ENCODE assay signal across 5 cellular contexts in genomic region chr14:57370187-57370586, GRCh38. TPM values are rescaled to one million over a fixed set of nuclear protein-coding genes. Genes with fewer than 3 reads are reported as not detected.
DNase-seq lines count a peak whose midpoint lies in the region; ATAC-seq, FAIRE-seq and TF ChIP-seq lines count a peak whose summit lies in the region.
"Not testable (repeated sequence)": the region's sequence is repeated elsewhere in the genome, so short reads cannot be mapped to it uniquely, and the experiment has no call there.

No MANE protein-coding gene starts in this region.

- H3K79me2 ChIP-seq in K562 (ENCODE audit: control insufficient read depth, insufficient read depth, low read length): not testable (repeated sequence)

- H3K27ac ChIP-seq in HEK293 (ENCODE audit: extremely low read depth, low read depth, low read length); K562 (ENCODE audit: extremely low read depth, low read depth, low read length): not testable (repeated sequence)

- DNase-seq in HTR-8/SVneo (ENCODE audit: insufficient read length, low spot score); K562 (ENCODE audit: extremely low read depth in 1 of 4, low spot score in 3 of 4); urothelium cell line (ENCODE audit: low spot score): not testable (repeated sequence)

- not testable (repeated sequence) for H3K4me2 ChIP-seq in K562 (ENCODE audit: insufficient read depth, low read length)

- H3K9ac ChIP-seq in K562 (ENCODE audit: insufficient read depth in 1 of 2, low read depth in 2 of 2, low read length in 2 of 2): not testable (repeated sequence)

- POLR2A ChIA-PET in HEK293 (lab: Yijun Ruan, JAX): not testable (repeated sequence)
- POLR2A ChIA-PET in K562 (lab: Yijun Ruan, JAX): interaction anchor here (2.0 kb wide), 1 partner anchor 13 kb away, joined by 4 read pairs; no protein-coding TSS in a partner anchor

- CTCF ChIA-PET in HEK293 (lab: Yijun Ruan, JAX); K562 (lab: Yijun Ruan, JAX; ENCODE audit: low intra/inter-chr PET ratio): not testable (repeated sequence)

- not testable (repeated sequence) for H4K20me1 ChIP-seq in K562 (replicated peaks; ENCODE audit: control insufficient read depth, insufficient read depth, low read length)

- TF ChIP-seq EP300 in K562 (IDR thresholded peaks at IDR 0.05; ENCODE audit: low read length): not testable (repeated sequence)

- not testable (repeated sequence) for TF ChIP-seq RAD21 in K562 (CRISPR knock-in tag; conservative IDR thresholded peaks at IDR 0.05 in 1 of 2, IDR thresholded peaks at IDR 0.05 in 1 of 2)

- TF ChIP-seq CTCF in HEK293 (tag by site-specific recombination; IDR thresholded peaks at IDR 0.05); K562 (IDR thresholded peaks at IDR 0.05 in 2 of 3, conservative IDR thresholded peaks at IDR 0.05 in 1 of 3; ENCODE audit: insufficient read depth in 2 of 3, low read depth in 1 of 3, low read length in 3 of 3): not testable (repeated sequence)

- not testable (repeated sequence) for ATAC-seq in SK-N-SH treated with all-trans-retinoic acid at 6 μM for 48 hours, K562

- not testable (repeated sequence) for H3K9me1 ChIP-seq in K562 (ENCODE audit: control insufficient read depth, insufficient read depth, low read length)

- not testable (repeated sequence) for BruUV-seq in K562 (replicated peaks; lab: Mats Ljungman, UMichigan)

- FAIRE-seq in HTR-8/SVneo (lab: Jason Lieb, UNC) (peak; percentile 81), urothelium cell line (lab: Jason Lieb, UNC) (peak; percentile 71)
- FAIRE-seq in K562 (lab: Jason Lieb, UNC): not testable (repeated sequence)

- not testable (repeated sequence) for H3K4me3 ChIP-seq in HEK293 (ENCODE audit: low read depth, low read length); K562

- in situ Hi-C loops in K562 (cut with MboI): not testable (repeated sequence)

- not testable (repeated sequence) for H3K36me3 ChIP-seq in HEK293 (ENCODE audit: control insufficient read depth in 2 of 2, insufficient read depth in 1 of 2, low read length in 2 of 2); K562 (ENCODE audit: control insufficient read depth, insufficient read depth, low read length)

- not testable (repeated sequence) for H2AFZ ChIP-seq in K562 (ENCODE audit: low read depth, low read length)

- intact Hi-C loops in K562 (cut with micrococcal nuclease): not testable (repeated sequence)

- H3K9me3 ChIP-seq in HEK293 (ENCODE audit: control insufficient read depth, insufficient read depth, low read depth, low read length); K562 (replicated peaks; ENCODE audit: control insufficient read depth, insufficient read depth, low read depth, low read length): not testable (repeated sequence)

- TF ChIP-seq POLR2A in K562 (conservative IDR thresholded peaks at IDR 0.05): not testable (repeated sequence)

- not testable (repeated sequence) for H3K27me3 ChIP-seq in K562 (ENCODE audit: control insufficient read depth in 2 of 2, insufficient read depth in 2 of 2, low read length in 2 of 2)

- WGBS in K562 (ENCODE audit: insufficient coverage, low coverage, missing lambda C conversion rate): 8% methylated on average over 4 of the region's 5 CpGs

- H3K4me1 ChIP-seq in HEK293 (ENCODE audit: control insufficient read depth, insufficient read depth, low read length); K562 (replicated peaks in 1 of 2; ENCODE audit: control insufficient read depth in 2 of 2, insufficient read depth in 2 of 2, low read length in 2 of 2): not testable (repeated sequence)

TF ChIP-seq in HEK293, 187 proteins besides CTCF, POLR2A, EP300 and RAD21:
- TF ChIP-seq ZNF146 (tag by site-specific recombination; IDR thresholded peaks at IDR 0.05): peak; percentile 59
TF ChIP-seq in HEK293: peak in this region for 1; not testable (repeated sequence) for 186.

TF ChIP-seq in SK-N-SH treated with all-trans-retinoic acid at 6 μM for 48 hours, 23 proteins besides CTCF, POLR2A, EP300 and RAD21:
- peak; percentile 54 for TF ChIP-seq ZNF70 (CRISPR knock-in tag; IDR thresholded peaks at IDR 0.05)

TF ChIP-seq in K562, 482 proteins besides CTCF, POLR2A, EP300 and RAD21:
- peak; percentile 79 for TF ChIP-seq ZNF146 (CRISPR knock-in tag; IDR thresholded peaks at IDR 0.05; ENCODE audit: unreplicated experiment)

RNA-seq across cellular contexts. Expression of gene NAA30, which starts 20.2 kb away (rescaled TPM):
- total RNA-seq in K562 (2011; cell fraction: chromatin; rRNA removed; ENCODE audit: low replicate concordance): 4.2 and 10.9 TPM in 2 replicates
- 1.8 and 2.1 TPM in 2 replicates for total RNA-seq in K562 (2011; cell fraction: nucleolus; rRNA removed)
- total RNA-seq in K562 (2011; cell fraction: nucleoplasm; rRNA removed): 4.4 and 7.6 TPM in 2 replicates
- total RNA-seq in K562 (2014; rRNA removed): 4.2 and 4.4 TPM in 2 replicates
- total RNA-seq in K562 (2014; rRNA removed; fragmentation: Illumina TruSeq; extraction: Trizol): 7.7 and 9.4 TPM in 2 replicates
- 7.1 and 8.0 TPM in 2 replicates for total RNA-seq in K562 (2015; rRNA removed; fragmentation: Illumina TruSeq; extraction: Trizol)
- total RNA-seq in K562 (2021): 7.9 and 8.3 TPM in 2 replicates
- polyA plus RNA-seq in K562 (2011; rRNA removed): 7.7 and 9.3 TPM in 2 replicates
- polyA plus RNA-seq in K562 (2011; cell fraction: cytosol; rRNA removed): 1.5 and 2.8 TPM in 2 replicates
- polyA plus RNA-seq in K562 (2011; cell fraction: nucleus; rRNA removed): 3.0 and 4.7 TPM in 2 replicates
- 4.4 and 4.6 TPM in 2 replicates for polyA plus RNA-seq in K562 (2012)
- polyA plus RNA-seq in K562 (2014; fragmentation: Illumina TruSeq; extraction: Trizol): 4.9 and 6.9 TPM in 2 replicates
- polyA plus RNA-seq in K562 (2014; fragmentation: Nextera tagmentation; extraction: Ambion mirVana): 1 to 10 TPM; 2.2 to 4.0 TPM
- polyA plus RNA-seq in K562 (2014; rRNA removed): 2.2 and 2.7 TPM in 2 replicates
- polyA minus RNA-seq in K562 (2011; rRNA and poly(A)+ RNA removed): 11.0 and 13.4 TPM in 2 replicates
- polyA minus RNA-seq in K562 (2011; cell fraction: cytosol; rRNA and poly(A)+ RNA removed): 5.0 and 5.6 TPM in 2 replicates
- 2.8 and 3.9 TPM in 2 replicates for polyA minus RNA-seq in K562 (2011; cell fraction: nucleus; rRNA and poly(A)+ RNA removed)
